In the genomic region with DNA sequence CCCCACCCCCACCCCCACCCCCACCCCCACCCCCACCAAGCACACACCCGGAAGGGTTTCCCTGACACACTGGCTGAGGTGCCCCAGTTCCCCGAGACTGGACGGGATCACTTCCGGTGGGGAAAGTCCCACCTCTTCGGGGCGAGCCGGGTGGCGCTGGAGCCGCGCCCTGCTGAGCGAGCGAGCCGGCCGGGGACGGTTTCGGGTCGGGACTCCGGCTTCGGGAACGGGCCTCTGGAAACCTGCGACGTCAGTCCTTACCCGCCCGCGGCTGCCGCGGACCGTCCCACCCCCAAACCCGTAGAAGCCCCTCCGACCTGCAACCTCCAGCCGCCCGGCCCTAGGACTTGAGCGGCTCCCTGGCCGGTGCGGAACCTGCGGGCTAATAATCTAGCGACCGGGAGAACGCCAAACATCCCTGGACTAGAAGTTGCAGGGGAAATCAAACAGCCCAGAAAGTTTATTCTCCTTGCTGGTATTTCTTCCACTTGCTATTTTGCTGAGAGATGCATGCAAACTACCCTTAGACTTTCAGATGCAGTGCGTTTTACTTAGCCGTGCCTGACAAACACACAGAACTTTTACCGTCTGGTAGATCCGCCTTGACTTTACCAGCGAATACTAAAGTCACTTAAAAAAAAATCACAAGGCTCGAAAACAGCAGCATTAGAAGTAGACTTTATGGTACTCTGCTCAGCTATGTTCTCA, we compare ENCODE assay signal across 8 cellular contexts. TPM values are rescaled to one million over a fixed set of nuclear protein-coding genes. Genes with fewer than 3 reads are reported as not detected.
DNase-seq lines count a peak whose midpoint lies in the region; ATAC-seq and TF ChIP-seq lines count a peak whose summit lies in the region.

No MANE protein-coding gene starts in this region.

- peaks cover 28% of the 10 kb centered on the region for H3K79me2 ChIP-seq in hepatocyte

- H3K4me1 Mint-ChIP-seq in T-helper 17 cell = peaks cover 19% of the 10 kb centered on the region

- peak overlapping the region; percentile 53 for H3K4me3 ChIP-seq in hepatocyte

- peaks cover 15% of the 10 kb centered on the region for H4K20me1 ChIP-seq in hepatocyte (ENCODE audit: insufficient read depth, poor library complexity, severe bottlenecking)

- H3K4me1 ChIP-seq in hepatocyte (ENCODE audit: insufficient read depth) = no peaks in the 10 kb centered on the region

- no peaks in the 10 kb centered on the region for H3K36me3 ChIP-seq in hepatocyte (replicated peaks; ENCODE audit: insufficient read depth, low read depth)

- no peak for TF ChIP-seq CTCF in hepatocyte (IDR thresholded peaks at IDR 0.05; ENCODE audit: poor library complexity)

- WGBS in hepatocyte (ENCODE audit: low lambda C conversion rate, missing lambda C conversion rate) = 51% methylated on average over 38 of the region's 45 CpGs

- DNase-seq in NCI-H146 (lab: John Stamatoyannopoulos, UW) (peak; percentile 87), T-helper 17 cell (peak; percentile 65 to 70 (median 68)), anterior cingulate cortex (lab: John Stamatoyannopoulos, UW) (peak in 57 of 58 donors; percentile 3 to 83 (median 61)), hepatocyte (ENCODE audit: low spot score) (peak; percentile 90), renal cortical epithelial cell (ENCODE audit: low read depth) (peak; percentile 58)

- H2AFZ ChIP-seq in hepatocyte = peak overlapping the region; percentile 59

- peak overlapping the region; percentile 99 for H3K27ac ChIP-seq in hepatocyte

- peak overlapping the region; percentile 94 for H3K27ac Mint-ChIP-seq in T-helper 17 cell

- H3K9me3 ChIP-seq in T-helper 17 cell (ENCODE audit: control insufficient read depth, low read length, poor library complexity, severe bottlenecking) = no peaks in the 10 kb centered on the region
- no peaks in the 10 kb centered on the region for H3K9me3 ChIP-seq in hepatocyte (ENCODE audit: low read depth)

- H3K36me3 Mint-ChIP-seq in T-helper 17 cell (ENCODE audit: low read depth) = peaks cover 2% of the 10 kb centered on the region

- H3K27me3 Mint-ChIP-seq in T-helper 17 cell = no peaks in the 10 kb centered on the region

- peak; percentile 32 for ATAC-seq in HG02870 (IDR thresholded peaks at IDR 0.05; ENCODE audit: unreplicated experiment)
- ATAC-seq in T-helper 17 cell = peak; percentile 66
- no peak for ATAC-seq in GM18517 (IDR thresholded peaks at IDR 0.05; ENCODE audit: unreplicated experiment)

- peak overlapping the region; percentile 94 for H3K4me3 Mint-ChIP-seq in T-helper 17 cell

- H3K27me3 ChIP-seq in hepatocyte = no peaks in the 10 kb centered on the region

- peak overlapping the region; percentile 79 for H3K4me2 ChIP-seq in hepatocyte

- no peaks in the 10 kb centered on the region for H3K9me2 ChIP-seq in hepatocyte (replicated peaks; ENCODE audit: insufficient read depth)

- peak; percentile 47 for TF ChIP-seq POLR2A in GM15510 (IDR thresholded peaks at IDR 0.05; ENCODE audit: borderline replicate concordance, extremely low read depth, insufficient read length)

RNA-seq across cellular contexts. Expression of gene RAP2C, which starts 1.0 kb away (rescaled TPM):
- total RNA-seq in T-helper 17 cell (10 to 100 TPM; 38.5 to 47.2 TPM), hepatocyte (53.8 and 57.4 TPM in 2 replicates), renal cortical epithelial cell (22.9 and 26.9 TPM in 2 replicates)
- polyA plus RNA-seq in hepatocyte = 30.0 and 32.2 TPM in 2 replicates
